ENCODE assay signal across 20 cellular contexts in genomic region chr10:19788902-19789301, GRCh38.
"Had no signal": no experiment of that assay in that cellular context is flagged by ENCODE, and none has a peak within 500 bp of the region (broad histone marks: within the 10 kb centered on the region; RNA-seq: fewer than 3 reads in every experiment).

No MANE protein-coding gene starts in this region.

- H3K27ac ChIP-seq: SK-N-MC, VCaP had no signal

- H3K4me3 ChIP-seq: SK-N-MC had no signal

- DNase-seq: activated CD4-positive, alpha-beta memory T cell treated with anti-CD3 and anti-CD28 coated beads, Interleukin-2, amount 10 ng/mL, durations not matched to agents 7 days and 5 days; activated CD4-positive, alpha-beta T cell treated with anti-CD3 and anti-CD28 coated beads for 36 hours; activated CD4-positive, alpha-beta T cell treated with anti-CD3 and anti-CD28 coated beads, Interleukin-2, amount 50 U/mL, for 1 hour; activated gamma-delta T cell treated with Interleukin-2 at 50 U/mL for 16 hours; activated naive CD4-positive, alpha-beta T cell treated with anti-CD3 and anti-CD28 coated beads, Interleukin-2, amount 10 ng/mL, durations not matched to agents 7 days and 5 days; activated naive CD8-positive, alpha-beta T cell treated with anti-CD3 and anti-CD28 coated beads for 36 hours; activated T-cell treated with anti-CD3 and anti-CD28 coated beads, Interleukin-2, amount 50 U/mL, for 72 hours; Kasumi-1; NCI-H1092; NCI-H1417; NCI-H1930; NCI-H2171; NCI-H226; NCI-H526; NCI-H82; T-helper 1 cell had no signal

- FAIRE-seq: bronchial epithelial cell, colon had no signal
